Comparison of ENCODE assay signal across 35 cellular contexts in genomic region chr5:118647587-118647986, GRCh38.
"Had no signal": no experiment of that assay in that cellular context is flagged by ENCODE, and none has a peak within 500 bp of the region (broad histone marks: within the 10 kb centered on the region; RNA-seq: fewer than 3 reads in every experiment).

No MANE protein-coding gene starts in this region.

- H3K36me3 ChIP-seq: brain microvascular endothelial cell, cardiac muscle cell, Peyer's patch, SJSA1 had no signal

- H3K27ac ChIP-seq: brain microvascular endothelial cell, cardiac muscle cell, KMS-11, Peyer's patch, SJSA1, VCaP had no signal

- H3K27me3 ChIP-seq: brain microvascular endothelial cell, cardiac muscle cell, Peyer's patch, SJSA1 had no signal

- H3K9me2 ChIP-seq: SK-N-SH had no signal

- H3K36me3 Mint-ChIP-seq: activated CD8-positive, alpha-beta memory T cell treated with anti-CD3 and anti-CD28 coated beads, Interleukin-2, amount 10 ng/mL, durations not matched to agents 7 days and 5 days; activated naive CD4-positive, alpha-beta T cell treated with anti-CD3 and anti-CD28 coated beads, Interleukin-2, amount 10 ng/mL, durations not matched to agents 7 days and 5 days; activated naive CD8-positive, alpha-beta T cell had no signal

- ATAC-seq: activated CD8-positive, alpha-beta memory T cell treated with anti-CD3 and anti-CD28 coated beads, Interleukin-2, amount 10 ng/mL, durations not matched to agents 7 days and 5 days; activated naive CD8-positive, alpha-beta T cell treated with anti-CD3 and anti-CD28 coated beads, Interleukin-2, amount 50 U/mL, for 24 hours; PC-3 had no signal

- H3K9ac ChIP-seq: KMS-11, SK-N-SH had no signal

- H3K4me2 ChIP-seq: KMS-11, SK-N-SH had no signal

- H3K27ac Mint-ChIP-seq: activated CD4-positive, alpha-beta memory T cell treated with anti-CD3 and anti-CD28 coated beads, Interleukin-2, amount 10 ng/mL, durations not matched to agents 7 days and 5 days; activated CD8-positive, alpha-beta memory T cell treated with anti-CD3 and anti-CD28 coated beads, Interleukin-2, amount 10 ng/mL, durations not matched to agents 7 days and 5 days; activated naive CD4-positive, alpha-beta T cell treated with anti-CD3 and anti-CD28 coated beads, Interleukin-2, amount 10 ng/mL, durations not matched to agents 7 days and 5 days; activated naive CD8-positive, alpha-beta T cell; activated naive CD8-positive, alpha-beta T cell treated with anti-CD3 and anti-CD28 coated beads, Interleukin-2, amount 50 U/mL, for 24 hours; T-helper 1 cell treated with Interleukin-12 subunit alpha and Interleukin-12 subunit beta and Interleukin-4 antibody, amounts not matched to agents 30 μg/mL and 1 μg/mL, for 36 hours; T-helper 2 cell treated with Interferon-gamma antibody and Interleukin-4, amounts not matched to agents 5 μg/mL and 100 μg/mL, for 36 hours had no signal

- H3K9me3 ChIP-seq: Peyer's patch, SK-N-SH had no signal

- H3K4me1 Mint-ChIP-seq: activated CD4-positive, alpha-beta memory T cell treated with anti-CD3 and anti-CD28 coated beads, Interleukin-2, amount 10 ng/mL, durations not matched to agents 7 days and 5 days; activated CD8-positive, alpha-beta memory T cell treated with anti-CD3 and anti-CD28 coated beads, Interleukin-2, amount 10 ng/mL, durations not matched to agents 7 days and 5 days; activated naive CD4-positive, alpha-beta T cell treated with anti-CD3 and anti-CD28 coated beads, Interleukin-2, amount 10 ng/mL, durations not matched to agents 7 days and 5 days; activated naive CD8-positive, alpha-beta T cell treated with anti-CD3 and anti-CD28 coated beads, Interleukin-2, amount 50 U/mL, for 24 hours had no signal

- H3K4me3 Mint-ChIP-seq: activated CD4-positive, alpha-beta memory T cell treated with anti-CD3 and anti-CD28 coated beads, Interleukin-2, amount 10 ng/mL, durations not matched to agents 7 days and 5 days; activated CD8-positive, alpha-beta memory T cell treated with anti-CD3 and anti-CD28 coated beads, Interleukin-2, amount 10 ng/mL, durations not matched to agents 7 days and 5 days; activated naive CD4-positive, alpha-beta T cell treated with anti-CD3 and anti-CD28 coated beads, Interleukin-2, amount 10 ng/mL, durations not matched to agents 7 days and 5 days; activated naive CD8-positive, alpha-beta T cell; activated naive CD8-positive, alpha-beta T cell treated with anti-CD3 and anti-CD28 coated beads, Interleukin-2, amount 50 U/mL, for 24 hours; T-helper 1 cell treated with Interleukin-12 subunit alpha and Interleukin-12 subunit beta and Interleukin-4 antibody, amounts not matched to agents 30 μg/mL and 1 μg/mL, for 36 hours; T-helper 2 cell treated with Interferon-gamma antibody and Interleukin-4, amounts not matched to agents 5 μg/mL and 100 μg/mL, for 36 hours had no signal

- H3K9me3 Mint-ChIP-seq: T-helper 1 cell treated with Interleukin-12 subunit alpha and Interleukin-12 subunit beta and Interleukin-4 antibody, amounts not matched to agents 30 μg/mL and 1 μg/mL, for 36 hours had no signal

- H3K27me3 Mint-ChIP-seq: activated CD4-positive, alpha-beta memory T cell treated with anti-CD3 and anti-CD28 coated beads, Interleukin-2, amount 10 ng/mL, durations not matched to agents 7 days and 5 days; activated CD8-positive, alpha-beta memory T cell treated with anti-CD3 and anti-CD28 coated beads, Interleukin-2, amount 10 ng/mL, durations not matched to agents 7 days and 5 days; activated naive CD4-positive, alpha-beta T cell treated with anti-CD3 and anti-CD28 coated beads, Interleukin-2, amount 10 ng/mL, durations not matched to agents 7 days and 5 days; activated naive CD8-positive, alpha-beta T cell; activated naive CD8-positive, alpha-beta T cell treated with anti-CD3 and anti-CD28 coated beads, Interleukin-2, amount 50 U/mL, for 24 hours had no signal

- H3K4me1 ChIP-seq: Peyer's patch, SJSA1 had no signal

- H3K4me3 ChIP-seq: cardiac muscle cell, Peyer's patch, SJSA1 had no signal

- DNase-seq: activated CD4-positive, alpha-beta memory T cell treated with anti-CD3 and anti-CD28 coated beads, Interleukin-2, amount 10 ng/mL, durations not matched to agents 7 days and 5 days; activated CD4-positive, alpha-beta T cell treated with anti-CD3 and anti-CD28 coated beads for 1 hour; activated CD4-positive, alpha-beta T cell treated with anti-CD3 and anti-CD28 coated beads for 48 hours; activated CD4-positive, CD25-positive, alpha-beta regulatory T cell; activated CD8-positive, alpha-beta memory T cell treated with anti-CD3 and anti-CD28 coated beads for 24 hours; activated CD8-positive, alpha-beta memory T cell treated with anti-CD3 and anti-CD28 coated beads, Interleukin-2, amount 10 ng/mL, durations not matched to agents 7 days and 5 days; activated CD8-positive, alpha-beta memory T cell treated with anti-CD3 and anti-CD28 coated beads, Interleukin-2, amount 50 U/mL, for 48 hours; activated effector memory CD4-positive, alpha-beta T cell treated with Interleukin-2 at 50 U/mL for 16 hours; activated naive CD4-positive, alpha-beta T cell treated with anti-CD3 and anti-CD28 coated beads, Interleukin-2, amount 10 ng/mL, durations not matched to agents 7 days and 5 days; activated naive CD8-positive, alpha-beta T cell treated with anti-CD3 and anti-CD28 coated beads, Interleukin-2, amount 50 U/mL, for 24 hours; activated T-cell treated with anti-CD3 and anti-CD28 coated beads, Interleukin-2, amount 50 U/mL, for 48 hours; amniotic stem cell; aorta; brain microvascular endothelial cell; MM.1S; MV-4-11; NCI-H1092; NCI-H1436 treated with DMSO at 0.1 percent for 48 hours; NCI-H1694 treated with DMSO at 0.1 percent for 48 hours; NCI-H2029; NCI-H345; NCI-H524 treated with DMSO at 0.1 percent for 48 hours; NK-92 treated with Interleukin-12 subunit alpha and Interleukin-12 subunit beta, amount 100 ng/mL, for 24 hours; PC-3; Peyer's patch; RPMI8226; SHP77 treated with DMSO at 0.1 percent for 48 hours; SK-N-SH had no signal
